In the genomic region with DNA sequence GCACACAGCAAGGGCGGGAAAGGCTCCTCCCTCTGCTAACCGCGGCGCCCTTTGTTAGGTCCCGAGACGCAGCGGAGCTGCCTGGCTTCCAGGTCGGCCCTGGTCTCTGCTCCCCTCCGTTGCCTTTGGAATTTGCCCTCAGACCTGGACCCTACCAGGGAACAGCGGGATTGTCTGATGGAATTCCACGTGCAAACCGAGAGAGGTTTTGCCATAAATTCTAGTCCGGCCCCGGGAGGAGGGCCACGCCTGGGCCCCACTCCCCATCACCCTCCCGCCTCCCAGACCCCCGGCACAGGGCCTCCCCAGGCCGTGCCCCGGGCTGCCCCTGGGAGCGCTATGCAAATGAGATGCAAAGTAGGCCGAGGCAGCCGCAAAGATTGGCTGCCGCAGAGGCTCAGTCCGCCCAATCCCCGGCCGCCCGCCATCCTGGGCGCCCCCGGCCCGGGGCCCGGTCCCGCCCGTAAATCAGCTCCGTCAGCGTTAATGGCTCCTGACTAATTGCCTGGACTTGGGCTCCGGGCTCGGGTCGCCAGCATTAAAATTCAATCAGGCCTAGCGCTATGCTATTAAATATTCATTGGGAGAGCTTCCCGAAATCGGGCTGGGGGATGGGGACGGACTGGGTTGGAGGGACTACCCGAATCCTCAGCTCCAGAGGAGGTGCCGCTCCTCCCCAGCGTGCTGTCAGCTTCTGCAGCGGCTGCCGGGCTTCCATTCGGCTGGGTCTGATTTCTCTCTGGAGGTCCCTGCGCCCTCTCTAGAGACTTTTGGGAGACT, we compare ENCODE assay signal across 1 cellular context.
TF ChIP-seq lines count a peak whose summit lies in the region.

No MANE protein-coding gene starts in this region.

TF ChIP-seq in GM23338, 12 proteins besides CTCF, POLR2A, EP300 and RAD21 (continued from another document):
- TF ChIP-seq, protein P1, sequence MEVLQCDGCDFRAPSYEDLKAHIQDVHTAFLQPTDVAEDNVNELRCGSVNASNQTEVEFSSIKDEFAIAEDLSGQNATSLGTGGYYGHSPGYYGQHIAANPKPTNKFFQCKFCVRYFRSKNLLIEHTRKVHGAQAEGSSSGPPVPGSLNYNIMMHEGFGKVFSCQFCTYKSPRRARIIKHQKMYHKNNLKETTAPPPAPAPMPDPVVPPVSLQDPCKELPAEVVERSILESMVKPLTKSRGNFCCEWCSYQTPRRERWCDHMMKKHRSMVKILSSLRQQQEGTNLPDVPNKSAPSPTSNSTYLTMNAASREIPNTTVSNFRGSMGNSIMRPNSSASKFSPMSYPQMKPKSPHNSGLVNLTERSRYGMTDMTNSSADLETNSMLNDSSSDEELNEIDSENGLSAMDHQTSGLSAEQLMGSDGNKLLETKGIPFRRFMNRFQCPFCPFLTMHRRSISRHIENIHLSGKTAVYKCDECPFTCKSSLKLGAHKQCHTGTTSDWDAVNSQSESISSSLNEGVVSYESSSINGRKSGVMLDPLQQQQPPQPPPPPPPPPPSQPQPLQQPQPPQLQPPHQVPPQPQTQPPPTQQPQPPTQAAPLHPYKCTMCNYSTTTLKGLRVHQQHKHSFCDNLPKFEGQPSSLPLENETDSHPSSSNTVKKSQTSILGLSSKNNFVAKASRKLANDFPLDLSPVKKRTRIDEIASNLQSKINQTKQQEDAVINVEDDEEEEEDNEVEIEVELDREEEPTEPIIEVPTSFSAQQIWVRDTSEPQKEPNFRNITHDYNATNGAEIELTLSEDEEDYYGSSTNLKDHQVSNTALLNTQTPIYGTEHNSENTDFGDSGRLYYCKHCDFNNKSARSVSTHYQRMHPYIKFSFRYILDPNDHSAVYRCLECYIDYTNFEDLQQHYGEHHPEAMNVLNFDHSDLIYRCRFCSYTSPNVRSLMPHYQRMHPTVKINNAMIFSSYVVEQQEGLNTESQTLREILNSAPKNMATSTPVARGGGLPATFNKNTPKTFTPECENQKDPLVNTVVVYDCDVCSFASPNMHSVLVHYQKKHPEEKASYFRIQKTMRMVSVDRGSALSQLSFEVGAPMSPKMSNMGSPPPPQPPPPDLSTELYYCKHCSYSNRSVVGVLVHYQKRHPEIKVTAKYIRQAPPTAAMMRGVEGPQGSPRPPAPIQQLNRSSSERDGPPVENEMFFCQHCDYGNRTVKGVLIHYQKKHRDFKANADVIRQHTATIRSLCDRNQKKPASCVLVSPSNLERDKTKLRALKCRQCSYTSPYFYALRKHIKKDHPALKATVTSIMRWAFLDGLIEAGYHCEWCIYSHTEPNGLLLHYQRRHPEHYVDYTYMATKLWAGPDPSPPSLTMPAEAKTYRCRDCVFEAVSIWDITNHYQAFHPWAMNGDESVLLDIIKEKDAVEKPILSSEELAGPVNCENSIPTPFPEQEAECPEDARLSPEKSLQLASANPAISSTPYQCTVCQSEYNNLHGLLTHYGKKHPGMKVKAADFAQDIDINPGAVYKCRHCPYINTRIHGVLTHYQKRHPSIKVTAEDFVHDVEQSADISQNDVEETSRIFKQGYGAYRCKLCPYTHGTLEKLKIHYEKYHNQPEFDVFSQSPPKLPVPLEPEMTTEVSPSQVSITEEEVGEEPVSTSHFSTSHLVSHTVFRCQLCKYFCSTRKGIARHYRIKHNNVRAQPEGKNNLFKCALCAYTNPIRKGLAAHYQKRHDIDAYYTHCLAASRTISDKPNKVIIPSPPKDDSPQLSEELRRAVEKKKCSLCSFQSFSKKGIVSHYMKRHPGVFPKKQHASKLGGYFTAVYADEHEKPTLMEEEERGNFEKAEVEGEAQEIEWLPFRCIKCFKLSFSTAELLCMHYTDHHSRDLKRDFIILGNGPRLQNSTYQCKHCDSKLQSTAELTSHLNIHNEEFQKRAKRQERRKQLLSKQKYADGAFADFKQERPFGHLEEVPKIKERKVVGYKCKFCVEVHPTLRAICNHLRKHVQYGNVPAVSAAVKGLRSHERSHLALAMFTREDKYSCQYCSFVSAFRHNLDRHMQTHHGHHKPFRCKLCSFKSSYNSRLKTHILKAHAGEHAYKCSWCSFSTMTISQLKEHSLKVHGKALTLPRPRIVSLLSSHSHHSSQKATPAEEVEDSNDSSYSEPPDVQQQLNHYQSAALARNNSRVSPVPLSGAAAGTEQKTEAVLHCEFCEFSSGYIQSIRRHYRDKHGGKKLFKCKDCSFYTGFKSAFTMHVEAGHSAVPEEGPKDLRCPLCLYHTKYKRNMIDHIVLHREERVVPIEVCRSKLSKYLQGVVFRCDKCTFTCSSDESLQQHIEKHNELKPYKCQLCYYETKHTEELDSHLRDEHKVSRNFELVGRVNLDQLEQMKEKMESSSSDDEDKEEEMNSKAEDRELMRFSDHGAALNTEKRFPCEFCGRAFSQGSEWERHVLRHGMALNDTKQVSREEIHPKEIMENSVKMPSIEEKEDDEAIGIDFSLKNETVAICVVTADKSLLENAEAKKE (CRISPR knock-in tag; IDR thresholded peaks at IDR 0.05): no peak
- no peak for TF ChIP-seq NANOG (IDR thresholded peaks at IDR 0.05; ENCODE audit: borderline replicate concordance)
- no peak for TF ChIP-seq EZH2phosphoT487 (IDR thresholded peaks at IDR 0.05; ENCODE audit: unreplicated experiment)
TF ChIP-seq in GM23338: peak in this region for 1.
